27 cellular contexts compared by ENCODE assay signal in genomic region chr7:155953781-155954549, GRCh38.
DNase-seq lines count a peak whose midpoint lies in the region; ATAC-seq and TF ChIP-seq lines count a peak whose summit lies in the region.
"Had no signal": no experiment of that assay in that cellular context is flagged by ENCODE, and none has a peak within 500 bp of the region (broad histone marks: within the 10 kb centered on the region; RNA-seq: fewer than 3 reads in every experiment).

No MANE protein-coding gene starts in this region.

- H3K79me2 ChIP-seq in PC-9 (ENCODE audit: low read depth) = peaks cover 25% of the 10 kb centered on the region

- H3K27ac ChIP-seq in PC-9 = no peak overlapping the region
- H3K27ac ChIP-seq in right lobe of liver = no peak overlapping the region
- H3K27ac ChIP-seq: 22Rv1, coronary artery, SJCRH30, thoracic aorta had no signal

- no TSS peak for BruUV-seq in PC-9 (replicated peaks; lab: Mats Ljungman, UMichigan)

- H3K9me3 ChIP-seq in PC-9 (ENCODE audit: insufficient read depth, low read depth) = no peaks in the 10 kb centered on the region
- no peaks in the 10 kb centered on the region for H3K9me3 ChIP-seq in right lobe of liver
- H3K9me3 ChIP-seq: HAP-1, SJCRH30, thoracic aorta had no signal

- DNase-seq in DMS 273 (lab: John Stamatoyannopoulos, UW; ENCODE audit: unreplicated experiment) (peak; percentile 35), DMS 273 treated with DMSO at 0.1 percent for 48 hours (lab: John Stamatoyannopoulos, UW) (no peak), PC-9 (no peak), right lobe of liver (peak in 1 of 3 donors; percentile 56), type B pancreatic cell (ENCODE audit: extremely low spot score, unreplicated experiment) (no peak), left cardiac atrium (no peak)
- DNase-seq: activated CD8-positive, alpha-beta memory T cell treated with anti-CD3 and anti-CD28 coated beads for 24 hours; activated naive CD4-positive, alpha-beta T cell; activated T-cell treated with anti-CD3 and anti-CD28 coated beads, Interleukin-2, amount 50 U/mL, for 24 hours; AML-193; amniotic stem cell; KG1; NCI-H2029 treated with DMSO at 0.1 percent for 48 hours; nephron progenitor cell; NK-92 treated with Interleukin-12 subunit alpha and Interleukin-12 subunit beta, amount 100 ng/mL, for 24 hours; SJCRH30; stimulated activated CD4-positive, alpha-beta T cell treated with anti-CD3 and anti-CD28 coated beads, Interleukin-4, amount 100 ng/mL, for 1 hour; stimulated activated naive CD4-positive, alpha-beta T cell; T-helper 1 cell had no signal

- H3K4me1 Mint-ChIP-seq in type B pancreatic cell (ENCODE audit: unreplicated experiment) = no peaks in the 10 kb centered on the region
- H3K4me1 Mint-ChIP-seq: mesothelial cell of epicardium, nephron progenitor cell had no signal

- H3K4me2 ChIP-seq in PC-9 = peak overlapping the region; percentile 91
- H3K4me2 ChIP-seq: smooth muscle cell had no signal

- 34% methylated on average over 4 of the region's 19 CpGs for WGBS in right lobe of liver (ENCODE audit: insufficient coverage, low coverage, low lambda C conversion rate, missing lambda C conversion rate)

- H3K36me3 ChIP-seq in PC-9 (ENCODE audit: low read depth) (no peaks in the 10 kb centered on the region), right lobe of liver (no peaks in the 10 kb centered on the region)
- H3K36me3 ChIP-seq: HAP-1, SJCRH30, thoracic aorta had no signal

- H3K27me3 ChIP-seq in PC-9 (ENCODE audit: insufficient read depth, low read depth) (no peaks in the 10 kb centered on the region), right lobe of liver (no peaks in the 10 kb centered on the region)

- H3K4me3 ChIP-seq in PC-9 (no peak overlapping the region), right lobe of liver (no peak overlapping the region)
- H3K4me3 ChIP-seq: coronary artery, HAP-1, SJCRH30, smooth muscle cell, thoracic aorta had no signal

- H3K4me3 Mint-ChIP-seq in type B pancreatic cell = no peak overlapping the region
- H3K4me3 Mint-ChIP-seq: activated T-cell treated with anti-CD3 and anti-CD28 coated beads, Interleukin-2, amount 50 U/mL, for 24 hours; mesothelial cell of epicardium; nephron progenitor cell had no signal

- intact Hi-C loops in PC-9 (cut with micrococcal nuclease; ENCODE audit: unreplicated experiment) = no loop called here
- intact Hi-C loops in right lobe of liver (cut with DNase I) = no loop called here
- intact Hi-C loops in left cardiac atrium (cut with DNase I) = no loop called here

- H3K4me1 ChIP-seq in PC-9 (replicated peaks; ENCODE audit: insufficient read depth) (peaks cover 52% of the 10 kb centered on the region), right lobe of liver (peaks cover 0 to 17% (median 7%) of the 10 kb centered on the region in 4 donors)
- H3K4me1 ChIP-seq: HAP-1, SJCRH30 had no signal

- CTCF ChIA-PET in PC-9 (lab: Charles Lee) = no interaction called here

- POLR2A ChIA-PET in PC-9 (lab: Charles Lee; ENCODE audit: unreplicated experiment) = interaction anchor here (0.6 kb wide), 1 partner anchor 17 kb away, joined by 3 read pairs; no protein-coding TSS in a partner anchor

- ATAC-seq in right lobe of liver (peak; percentile 2 to 52 (median 18)), left cardiac atrium (no peak), GM18870 (IDR thresholded peaks at IDR 0.05; ENCODE audit: unreplicated experiment) (no peak), HG02642 (IDR thresholded peaks at IDR 0.05; ENCODE audit: poor library complexity, unreplicated experiment) (no peak)

- H3K27me3 Mint-ChIP-seq in type B pancreatic cell = no peaks in the 10 kb centered on the region

- no peak for TF ChIP-seq POLR2A in right lobe of liver (IDR thresholded peaks at IDR 0.05)

- H3K9me3 Mint-ChIP-seq in type B pancreatic cell = no peaks in the 10 kb centered on the region
- H3K9me3 Mint-ChIP-seq: activated T-cell treated with anti-CD3 and anti-CD28 coated beads, Interleukin-2, amount 50 U/mL, for 24 hours; mesothelial cell of epicardium; nephron progenitor cell had no signal

- H3F3A ChIP-seq in PC-9 (ENCODE audit: insufficient read depth, low read depth) = peaks cover 43% of the 10 kb centered on the region

- H2AFZ ChIP-seq in PC-9 = no peak overlapping the region

- no peaks in the 10 kb centered on the region for H3K9me2 ChIP-seq in PC-9 (ENCODE audit: insufficient read depth)

- no peaks in the 10 kb centered on the region for H3K36me3 Mint-ChIP-seq in type B pancreatic cell
- H3K36me3 Mint-ChIP-seq: mesothelial cell of epicardium had no signal

- no peaks in the 10 kb centered on the region for H4K20me1 ChIP-seq in PC-9 (ENCODE audit: insufficient read depth)

- TF ChIP-seq CTCF in PC-9 (conservative IDR thresholded peaks at IDR 0.05) (no peak), right lobe of liver (IDR thresholded peaks at IDR 0.05) (no peak), type B pancreatic cell (conservative IDR thresholded peaks at IDR 0.05) (no peak)

- peak overlapping the region; percentile 53 for H3K27ac Mint-ChIP-seq in type B pancreatic cell
- H3K27ac Mint-ChIP-seq: activated T-cell treated with anti-CD3 and anti-CD28 coated beads, Interleukin-2, amount 50 U/mL, for 24 hours; mesothelial cell of epicardium; nephron progenitor cell had no signal

Comparison
In these comparisons a context has a peak if more than half of its experiments do, and no peak if none do; other contexts are left out.
1. ATAC-seq: peak in right lobe of liver (4 of 4); none in left cardiac atrium (0 of 2), GM18870 (single experiment) and HG02642 (single experiment).